In the genomic region with DNA sequence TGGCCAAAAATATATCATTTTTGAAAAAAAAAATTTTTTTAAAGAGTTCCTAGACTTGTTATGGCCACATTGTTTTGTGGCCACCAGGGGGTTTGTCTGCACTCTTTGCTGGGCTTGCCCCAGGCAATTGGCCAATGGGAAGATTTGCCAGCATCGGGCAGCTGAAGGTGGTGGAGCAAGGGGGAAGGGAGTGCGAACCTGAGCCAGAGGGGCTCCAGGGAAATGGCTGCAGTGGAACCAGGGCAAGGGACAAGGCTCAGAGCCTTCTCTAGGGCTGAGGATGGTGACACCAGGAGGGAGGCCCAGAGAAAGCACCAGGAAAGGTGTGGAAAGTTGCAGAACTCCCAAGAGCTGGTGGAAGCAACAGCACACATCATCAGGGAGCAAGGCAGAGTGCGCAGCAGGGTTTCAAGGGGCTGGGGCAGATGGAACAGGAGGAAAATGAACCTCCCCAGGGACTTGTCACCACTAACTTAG, we compare ENCODE assay signal across 9 cellular contexts. TPM values are rescaled to one million over a fixed set of nuclear protein-coding genes. Genes with fewer than 3 reads are reported as not detected.
DNase-seq lines count a peak whose midpoint lies in the region; ATAC-seq and TF ChIP-seq lines count a peak whose summit lies in the region.
"Had no signal": no experiment of that assay in that cellular context is flagged by ENCODE, and none has a peak within 500 bp of the region (broad histone marks: within the 10 kb centered on the region; RNA-seq: fewer than 3 reads in every experiment).

No MANE protein-coding gene starts in this region.

- no peaks in the 10 kb centered on the region for H3K79me1 ChIP-seq in IMR-90 (ENCODE audit: low read depth in 1 of 2, low read length in 2 of 2)

- ATAC-seq in IMR-90 (ENCODE audit: low read depth) = peak; percentile 79
- ATAC-seq in HG02884 (IDR thresholded peaks at IDR 0.05; ENCODE audit: unreplicated experiment) = no peak
- no peak for ATAC-seq in GM21526 (IDR thresholded peaks at IDR 0.05; ENCODE audit: low FRiP score, unreplicated experiment)

- intact Hi-C loops in CD14-positive monocyte (cut with micrococcal nuclease) (loop anchor here in 1 of 2 donors (10.0 kb wide), 1 partner anchor 46 kb away; no protein-coding TSS in a partner anchor), IMR-90 (cut with micrococcal nuclease) (no loop called here)

- dilution Hi-C loops in IMR-90 (cut with HindIII; ENCODE audit: low sequenced_read_pairs, unreplicated experiment) = no loop called here

- H3K4me3 ChIP-seq in IMR-90 (ENCODE audit: insufficient read depth, low read depth, low read length) = no peak overlapping the region

- peak; percentile 82 for TF ChIP-seq CTCF in CD14-positive monocyte (IDR thresholded peaks at IDR 0.05)
- peak; percentile 56 for TF ChIP-seq CTCF in IMR-90 (conservative IDR thresholded peaks at IDR 0.05; ENCODE audit: low read depth, low read length)
- peak; percentile 64 for TF ChIP-seq CTCF in VCaP (conservative IDR thresholded peaks at IDR 0.05)

- no TSS peak for BruUV-seq in IMR-90 (replicated peaks; lab: Mats Ljungman, UMichigan)

- H4K8ac ChIP-seq in IMR-90 (ENCODE audit: low read depth in 2 of 2, low read length in 2 of 2) = peak overlapping the region in 1 of 2 experiments; percentile 1; a peak in 1 of 4 replicates

- H3K56ac ChIP-seq in IMR-90 (ENCODE audit: extremely low read depth, insufficient read depth, low read length) = no peak overlapping the region

- peaks cover 0 to 2% (median 0%) of the 10 kb centered on the region in 7 donors for H3K9me3 Mint-ChIP-seq in CD14-positive monocyte
- no peaks in the 10 kb centered on the region for H3K9me3 Mint-ChIP-seq in immature natural killer cell

- H3K4me1 Mint-ChIP-seq in CD14-positive monocyte = peaks cover 54% of the 10 kb centered on the region
- H3K4me1 Mint-ChIP-seq in immature natural killer cell = peaks cover 22 to 28% of the 10 kb centered on the region in 2 donors

- H2BK120ac ChIP-seq in IMR-90 (ENCODE audit: low read depth, low read length) = no peak overlapping the region

- H2AFZ ChIP-seq in IMR-90 (replicated peaks; ENCODE audit: low read length, poor library complexity) = peak overlapping the region; percentile 80

- H4K91ac ChIP-seq in IMR-90 (ENCODE audit: insufficient read depth, low read depth, low read length) = no peak overlapping the region

- in situ Hi-C loops in IMR-90 (cut with MboI; ENCODE audit: low sequenced_read_pairs) = no loop called here

- peaks cover 0 to 8% (median 4%) of the 10 kb centered on the region in 3 donors for H3K27me3 Mint-ChIP-seq in CD14-positive monocyte (ENCODE audit: low read depth in 3 of 3)
- H3K27me3 Mint-ChIP-seq in immature natural killer cell (ENCODE audit: low read depth in 3 of 3) = peaks cover 1 to 3% (median 2%) of the 10 kb centered on the region in 3 donors
- H3K27me3 Mint-ChIP-seq: stimulated activated naive CD8-positive, alpha-beta T cell treated with anti-CD3 and anti-CD28 coated beads, Interleukin-15, Interleukin-2, amounts not matched to agents 100 ng/mL and 50 ng/mL, for 24 hours had no signal

- H3K9me1 ChIP-seq in IMR-90 (ENCODE audit: insufficient read depth, low read length) = no peaks in the 10 kb centered on the region; the same call in 1 of the 2 replicates

- no peak overlapping the region for H2BK20ac ChIP-seq in IMR-90 (ENCODE audit: low read depth, low read length)

- no peak overlapping the region for H3K9ac ChIP-seq in IMR-90 (ENCODE audit: low read depth, low read length)

- no peak overlapping the region for H4K5ac ChIP-seq in IMR-90 (ENCODE audit: low read depth, low read length)

- no peak overlapping the region for H2BK15ac ChIP-seq in IMR-90 (ENCODE audit: low read depth, low read length)

- no peak overlapping the region for H2BK5ac ChIP-seq in IMR-90 (ENCODE audit: low read depth, low read length, poor library complexity, severe bottlenecking)

- H3K27ac Mint-ChIP-seq in CD14-positive monocyte (peak overlapping the region in 3 of 7 donors; percentile 33 to 59 (median 50)), immature natural killer cell (peak overlapping the region in 5 of 6 donors; percentile 56 to 88 (median 82))
- H3K27ac Mint-ChIP-seq: stimulated activated naive CD8-positive, alpha-beta T cell treated with anti-CD3 and anti-CD28 coated beads, Interleukin-15, Interleukin-2, amounts not matched to agents 100 ng/mL and 50 ng/mL, for 24 hours had no signal

- H3K18ac ChIP-seq in IMR-90 (ENCODE audit: low read depth, low read length) = no peak overlapping the region

- no peak overlapping the region for H3K4ac ChIP-seq in IMR-90 (ENCODE audit: low read depth, low read length)

- no peaks in the 10 kb centered on the region for H3K9me3 ChIP-seq in IMR-90 (ENCODE audit: control insufficient read depth, insufficient read depth, low read length)

- TF ChIP-seq RAD21 in IMR-90 (IDR thresholded peaks at IDR 0.05; ENCODE audit: low read length) = peak; percentile 55

- DNase-seq in CD14-positive monocyte (ENCODE audit: low spot score) = peak; percentile 60
- peak; percentile 47 for DNase-seq in IMR-90
- peak; percentile 42 to 58 (median 46) for DNase-seq in immature natural killer cell
- no peak for DNase-seq in stimulated activated CD4-positive, alpha-beta T cell treated with anti-CD3 and anti-CD28 coated beads, Interleukin-2, amount 100 ng/mL, for 24 hours
- DNase-seq in NCI-H1417 treated with DMSO at 0.1 percent for 48 hours (lab: John Stamatoyannopoulos, UW) = no peak

- H3K27ac ChIP-seq in IMR-90 (ENCODE audit: insufficient read depth, low read length) (no peak overlapping the region), VCaP (no peak overlapping the region)

- H3K36me3 Mint-ChIP-seq in CD14-positive monocyte = peaks cover 0 to 10% of the 10 kb centered on the region in 2 donors
- no peaks in the 10 kb centered on the region for H3K36me3 Mint-ChIP-seq in immature natural killer cell

- POLR2A ChIA-PET in IMR-90 (lab: Charles Lee; ENCODE audit: unreplicated experiment) = no interaction called here

- CTCF ChIA-PET in IMR-90 (lab: Yijun Ruan, JAX) = interaction anchor here (0.7 to 0.9 kb wide), 2 partner anchors 11 to 202 kb away, joined by 3 read pairs; no protein-coding TSS in a partner anchor

- TF ChIP-seq POLR2A in IMR-90 (IDR thresholded peaks at IDR 0.05; ENCODE audit: low read depth, low read length) = no peak

- H3K4me2 ChIP-seq in IMR-90 (ENCODE audit: low read depth, low read length) = no peak overlapping the region

- H4K20me1 ChIP-seq in IMR-90 (ENCODE audit: insufficient read depth, low read length) = no peaks in the 10 kb centered on the region

- H2AK5ac ChIP-seq in IMR-90 (ENCODE audit: low read depth, low read length) = peak overlapping the region; percentile 78

- peak overlapping the region in 1 of 2 donors; percentile 52 for H3K4me3 Mint-ChIP-seq in CD14-positive monocyte
- no peak overlapping the region for H3K4me3 Mint-ChIP-seq in immature natural killer cell
- H3K4me3 Mint-ChIP-seq: stimulated activated naive CD8-positive, alpha-beta T cell treated with anti-CD3 and anti-CD28 coated beads, Interleukin-15, Interleukin-2, amounts not matched to agents 100 ng/mL and 50 ng/mL, for 24 hours had no signal

- H3K4me1 ChIP-seq in IMR-90 (ENCODE audit: control insufficient read depth, insufficient read depth, low read length) = peaks cover 5% of the 10 kb centered on the region; the same call in 1 of the 2 replicates

- no peak overlapping the region for H3K23ac ChIP-seq in IMR-90 (ENCODE audit: low read depth, low read length)

- no peak overlapping the region for H3K14ac ChIP-seq in IMR-90 (replicated peaks; ENCODE audit: low read depth, low read length)

- no peaks in the 10 kb centered on the region for H3K36me3 ChIP-seq in IMR-90 (ENCODE audit: control insufficient read depth, insufficient read depth, low read length)

- no peaks in the 10 kb centered on the region; the same call in 1 of the 2 replicates for H3K27me3 ChIP-seq in IMR-90 (ENCODE audit: control insufficient read depth, insufficient read depth, low read length)

- WGBS in IMR-90 (ENCODE audit: extremely low coverage in 2 of 2, insufficient read length in 1 of 2), 2 experiments = no CpG with 5 or more reads among the region's 3 CpGs

- no peak overlapping the region for H2AK9ac ChIP-seq in IMR-90 (replicated peaks; ENCODE audit: low read depth, low read length, poor library complexity)

TF ChIP-seq in IMR-90, 13 proteins besides CTCF, POLR2A, EP300 and RAD21:
- TF ChIP-seq SMC3 (IDR thresholded peaks at IDR 0.05; ENCODE audit: low read depth, low read length) (peak; percentile 62), FOS (IDR thresholded peaks at IDR 0.05; ENCODE audit: low read depth, low read length) (no peak)

RNA-seq across cellular contexts. Expression of a gene that starts 15.5 kb away (rescaled TPM):
- polyA plus RNA-seq in CD14-positive monocyte (under 1 TPM; 0.85 to 0.93 TPM), IMR-90 (2012; rRNA removed) (10.2 and 11.6 TPM in 2 replicates), immature natural killer cell (1 to 10 TPM in 1 of 3 donors, under 1 TPM in 1, not detected in 1; 0.53 to 1.7 TPM)
- 3.2 and 3.9 TPM in 2 replicates for total RNA-seq in IMR-90 (2012; rRNA removed)
- 9.7 and 13.7 TPM in 2 replicates for polyA plus RNA-seq in IMR-90 (2012; cell fraction: cytosol; rRNA removed)
- 12.7 and 18.3 TPM in 2 replicates for polyA plus RNA-seq in IMR-90 (2012; cell fraction: nucleus; rRNA removed; ENCODE audit: low replicate concordance)

Comparison
In these comparisons a context has a peak if more than half of its experiments do, and no peak if none do; other contexts are left out.
1. DNase-seq: peak in CD14-positive monocyte (single experiment), IMR-90 (single experiment) and immature natural killer cell (3 of 3); none in stimulated activated CD4-positive, alpha-beta T cell treated with anti-CD3 and anti-CD28 coated beads, Interleukin-2, amount 100 ng/mL, for 24 hours (0 of 2) and NCI-H1417 treated with DMSO at 0.1 percent for 48 hours (single experiment).
2. Peak in every context shown above with its lines, with median percentiles within 50 percentile points of each other: CTCF ChIP-seq.